ENCODE assay signal across 1 cellular context in the genomic region with DNA sequence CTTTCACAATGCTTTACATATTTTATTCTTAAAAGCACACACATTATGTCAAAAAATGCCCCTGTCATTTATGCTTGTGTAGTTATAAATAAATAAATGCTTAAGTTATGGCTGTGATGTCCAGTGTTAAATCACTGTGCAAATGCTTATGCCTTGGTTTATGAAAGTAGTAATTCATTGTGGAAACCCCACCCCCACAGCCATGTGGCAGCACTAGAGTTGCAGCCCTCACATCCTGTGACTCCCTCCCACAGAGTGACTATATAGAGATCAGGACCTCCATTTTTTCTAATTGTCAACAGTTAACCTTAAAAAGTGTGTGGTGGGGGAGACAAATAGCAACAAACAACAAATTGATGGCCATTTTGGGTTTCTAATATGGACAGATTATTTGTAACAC.
TF ChIP-seq lines count a peak whose summit lies in the region.

No MANE protein-coding gene starts in this region.

TF ChIP-seq in HCT116, 20 proteins besides CTCF, POLR2A, EP300 and RAD21 (continued from another document):
- TF ChIP-seq SIN3A (IDR thresholded peaks at IDR 0.05; ENCODE audit: low read depth) (no peak), YY1 (IDR thresholded peaks at IDR 0.05; ENCODE audit: extremely low read depth, insufficient replicate concordance, low read depth, low read length) (no peak), ZNF274 (IDR thresholded peaks at IDR 0.05; ENCODE audit: low read depth, low read length) (no peak), CEBPB (IDR thresholded peaks at IDR 0.05; ENCODE audit: low read depth) (no peak), SRF (IDR thresholded peaks at IDR 0.05; ENCODE audit: low read depth) (no peak), SP1 (IDR thresholded peaks at IDR 0.05; ENCODE audit: low read depth) (no peak), CBX3 (IDR thresholded peaks at IDR 0.05; ENCODE audit: low read depth) (no peak), FOSL1 (IDR thresholded peaks at IDR 0.05; ENCODE audit: low read depth) (no peak)
- TF ChIP-seq, protein P1, sequence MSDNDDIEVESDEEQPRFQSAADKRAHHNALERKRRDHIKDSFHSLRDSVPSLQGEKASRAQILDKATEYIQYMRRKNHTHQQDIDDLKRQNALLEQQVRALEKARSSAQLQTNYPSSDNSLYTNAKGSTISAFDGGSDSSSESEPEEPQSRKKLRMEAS (IDR thresholded peaks at IDR 0.05): no peak
- TF ChIP-seq, protein P2, sequence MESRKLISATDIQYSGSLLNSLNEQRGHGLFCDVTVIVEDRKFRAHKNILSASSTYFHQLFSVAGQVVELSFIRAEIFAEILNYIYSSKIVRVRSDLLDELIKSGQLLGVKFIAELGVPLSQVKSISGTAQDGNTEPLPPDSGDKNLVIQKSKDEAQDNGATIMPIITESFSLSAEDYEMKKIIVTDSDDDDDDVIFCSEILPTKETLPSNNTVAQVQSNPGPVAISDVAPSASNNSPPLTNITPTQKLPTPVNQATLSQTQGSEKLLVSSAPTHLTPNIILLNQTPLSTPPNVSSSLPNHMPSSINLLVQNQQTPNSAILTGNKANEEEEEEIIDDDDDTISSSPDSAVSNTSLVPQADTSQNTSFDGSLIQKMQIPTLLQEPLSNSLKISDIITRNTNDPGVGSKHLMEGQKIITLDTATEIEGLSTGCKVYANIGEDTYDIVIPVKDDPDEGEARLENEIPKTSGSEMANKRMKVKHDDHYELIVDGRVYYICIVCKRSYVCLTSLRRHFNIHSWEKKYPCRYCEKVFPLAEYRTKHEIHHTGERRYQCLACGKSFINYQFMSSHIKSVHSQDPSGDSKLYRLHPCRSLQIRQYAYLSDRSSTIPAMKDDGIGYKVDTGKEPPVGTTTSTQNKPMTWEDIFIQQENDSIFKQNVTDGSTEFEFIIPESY (IDR thresholded peaks at IDR 0.05; ENCODE audit: extremely low read depth, insufficient replicate concordance, low read length): no peak
- TF ChIP-seq, protein P3, sequence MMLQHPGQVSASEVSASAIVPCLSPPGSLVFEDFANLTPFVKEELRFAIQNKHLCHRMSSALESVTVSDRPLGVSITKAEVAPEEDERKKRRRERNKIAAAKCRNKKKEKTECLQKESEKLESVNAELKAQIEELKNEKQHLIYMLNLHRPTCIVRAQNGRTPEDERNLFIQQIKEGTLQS (IDR thresholded peaks at IDR 0.05): no peak
